Comparison of ENCODE assay signal across 19 cellular contexts in genomic region chr1:170808229-170808870, GRCh38.
"Had no signal": no experiment of that assay in that cellular context is flagged by ENCODE, and none has a peak within 500 bp of the region (broad histone marks: within the 10 kb centered on the region; RNA-seq: fewer than 3 reads in every experiment).

No MANE protein-coding gene starts in this region.

- H3K27me3 Mint-ChIP-seq: activated naive CD4-positive, alpha-beta T cell treated with anti-CD3 and anti-CD28 coated beads, Interleukin-2, amount 10 ng/mL, durations not matched to agents 7 days and 5 days had no signal

- H3K27me3 ChIP-seq: heart right ventricle, neutrophil, testis had no signal

- H3K4me2 ChIP-seq: smooth muscle cell had no signal

- H3K36me3 ChIP-seq: heart right ventricle, neutrophil had no signal

- H3K4me3 Mint-ChIP-seq: activated naive CD4-positive, alpha-beta T cell treated with anti-CD3 and anti-CD28 coated beads, Interleukin-2, amount 10 ng/mL, durations not matched to agents 7 days and 5 days; activated naive CD8-positive, alpha-beta T cell treated with anti-CD3 and anti-CD28 coated beads, Interleukin-2, amount 50 U/mL, for 24 hours; activated T-cell treated with anti-CD3 and anti-CD28 coated beads, Interleukin-2, amount 50 U/mL, for 4 hours; naive thymus-derived CD4-positive, alpha-beta T cell had no signal

- H3K36me3 Mint-ChIP-seq: activated naive CD4-positive, alpha-beta T cell treated with anti-CD3 and anti-CD28 coated beads, Interleukin-2, amount 10 ng/mL, durations not matched to agents 7 days and 5 days; naive thymus-derived CD4-positive, alpha-beta T cell had no signal

- H3K27ac ChIP-seq: heart right ventricle, neutrophil, testis, VCaP had no signal

- DNase-seq: activated CD4-positive, alpha-beta T cell treated with anti-CD3 and anti-CD28 coated beads, Interleukin-2, amount 50 U/mL, for 1 hour; activated CD4-positive, CD25-positive, alpha-beta regulatory T cell treated with anti-CD3 and anti-CD28 coated beads, Interleukin-2, amount 50 U/mL, for 72 hours; activated CD8-positive, alpha-beta memory T cell treated with anti-CD3 and anti-CD28 coated beads, Interleukin-2, amount 50 U/mL, for 4 hours; activated effector memory CD4-positive, alpha-beta T cell treated with Interleukin-2 at 50 U/mL for 16 hours; activated naive CD4-positive, alpha-beta T cell treated with anti-CD3 and anti-CD28 coated beads, Interleukin-2, amount 10 ng/mL, durations not matched to agents 7 days and 5 days; activated naive CD8-positive, alpha-beta T cell treated with anti-CD3 and anti-CD28 coated beads, Interleukin-2, amount 50 U/mL, for 24 hours; activated T-cell treated with anti-CD3 and anti-CD28 coated beads, Interleukin-2, amount 50 U/mL, for 4 hours; anterior cingulate cortex; cerebellar nuclear complex; effector CD4-positive, alpha-beta T cell; heart right ventricle; left ventricle myocardium superior; naive thymus-derived CD4-positive, alpha-beta T cell; stimulated activated CD4-positive, alpha-beta T cell treated with anti-CD3 and anti-CD28 coated beads, Interleukin-4, amount 100 ng/mL, for 1 hour; T-helper 2 cell; testis had no signal

- ATAC-seq: activated naive CD8-positive, alpha-beta T cell treated with anti-CD3 and anti-CD28 coated beads, Interleukin-2, amount 50 U/mL, for 24 hours; activated T-cell treated with anti-CD3 and anti-CD28 coated beads, Interleukin-2, amount 50 U/mL, for 4 hours; heart right ventricle; left ventricle myocardium superior; naive thymus-derived CD4-positive, alpha-beta T cell had no signal

- H3K9me3 ChIP-seq: heart right ventricle, neutrophil, testis had no signal

- H3K4me1 Mint-ChIP-seq: activated naive CD4-positive, alpha-beta T cell treated with anti-CD3 and anti-CD28 coated beads, Interleukin-2, amount 10 ng/mL, durations not matched to agents 7 days and 5 days; activated naive CD8-positive, alpha-beta T cell treated with anti-CD3 and anti-CD28 coated beads, Interleukin-2, amount 50 U/mL, for 24 hours; naive thymus-derived CD4-positive, alpha-beta T cell had no signal

- H3K27ac Mint-ChIP-seq: activated naive CD4-positive, alpha-beta T cell treated with anti-CD3 and anti-CD28 coated beads, Interleukin-2, amount 10 ng/mL, durations not matched to agents 7 days and 5 days; activated naive CD8-positive, alpha-beta T cell treated with anti-CD3 and anti-CD28 coated beads, Interleukin-2, amount 50 U/mL, for 24 hours; naive thymus-derived CD4-positive, alpha-beta T cell had no signal

- H3K4me1 ChIP-seq: heart right ventricle, testis had no signal

- H3K9me3 Mint-ChIP-seq: activated naive CD4-positive, alpha-beta T cell treated with anti-CD3 and anti-CD28 coated beads, Interleukin-2, amount 10 ng/mL, durations not matched to agents 7 days and 5 days; activated T-cell treated with anti-CD3 and anti-CD28 coated beads, Interleukin-2, amount 50 U/mL, for 4 hours had no signal

- H3K4me3 ChIP-seq: heart right ventricle, smooth muscle cell, testis had no signal
